ENCODE assay signal across 8 cellular contexts in the genomic region with DNA sequence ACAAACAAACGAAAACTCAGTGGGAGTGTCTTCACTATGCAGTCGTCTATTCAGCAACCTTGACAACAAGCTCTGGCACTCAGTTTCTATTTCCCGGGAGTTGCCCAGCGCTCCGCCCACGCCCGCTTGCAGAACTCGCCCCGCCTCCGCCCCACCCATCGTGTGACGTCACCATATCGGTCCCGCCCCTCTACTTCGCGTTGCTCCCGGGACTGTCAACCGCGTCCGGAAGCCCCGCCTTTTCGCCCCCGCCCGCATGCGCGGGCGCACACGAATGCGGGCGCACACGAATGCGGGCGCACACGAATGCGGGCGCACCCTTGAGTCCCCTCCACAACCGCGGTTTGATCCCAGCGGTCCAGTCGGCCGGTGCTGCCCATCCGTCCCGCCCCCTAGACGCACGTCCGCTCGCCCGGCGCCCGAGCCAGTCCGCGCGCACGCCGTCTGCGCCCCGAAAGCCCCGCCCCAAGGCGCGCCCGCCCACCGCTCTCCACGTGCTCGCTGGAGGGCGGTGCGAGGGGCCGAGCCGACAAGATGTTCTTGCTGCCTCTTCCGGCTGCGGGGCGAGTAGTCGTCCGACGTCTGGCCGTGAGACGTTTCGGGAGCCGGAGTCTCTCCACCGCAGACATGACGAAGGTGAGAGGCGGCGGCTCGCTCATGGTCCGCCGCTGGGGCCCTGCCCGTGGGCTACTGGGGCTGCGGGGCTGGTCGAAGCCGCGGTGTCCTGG. TPM values are rescaled to one million over a fixed set of nuclear protein-coding genes. Genes with fewer than 3 reads are reported as not detected.
DNase-seq lines count a peak whose midpoint lies in the region; ATAC-seq and TF ChIP-seq lines count a peak whose summit lies in the region.

A gene (plus strand): TSS at position 267 of the 728 bp plus-strand sequence. CDS start 268 bp downstream, at position 535.

- H3K27me3 ChIP-seq in smooth muscle cell (ENCODE audit: low read depth) = no peaks in the 10 kb centered on the region

- CTCF ChIA-PET in AG04449 (lab: Yijun Ruan, JAX) (interaction anchor here (1.2 to 2.0 kb wide), 3 partner anchors 14 to 59 kb away, joined by 3 to 10 read pairs (median 3); no protein-coding TSS in a partner anchor), WTC11 (lab: Charles Lee) (interaction anchor here (0.6 to 1.0 kb wide), 4 partner anchors 28 to 240 kb away, joined by 3 to 7 read pairs (median 4); a partner anchor contains a TSS)

- POLR2A ChIA-PET in AG04449 (lab: Yijun Ruan, JAX) = interaction anchor here (1.0 kb wide), 2 partner anchors 10 to 240 kb away, joined by 3 read pairs; no protein-coding TSS in a partner anchor
- POLR2A ChIA-PET in WTC11 (lab: Charles Lee) = interaction anchor here (1.6 kb wide), 1 partner anchor 37 kb away, joined by 5 read pairs; a partner anchor contains a TSS

- ATAC-seq in GM18873 (IDR thresholded peaks at IDR 0.05; ENCODE audit: low FRiP score, unreplicated experiment) (peak; percentile 78), HG03139 (IDR thresholded peaks at IDR 0.05; ENCODE audit: unreplicated experiment) (peak; percentile 78), WTC11 (peak; percentile 90)

- TF ChIP-seq CTCF in AG04449 (IDR thresholded peaks at IDR 0.05; ENCODE audit: insufficient read depth, low read length, missing control alignments) (no peak), WTC11 (IDR thresholded peaks at IDR 0.05) (no peak), cardiac fibroblast (IDR thresholded peaks at IDR 0.05; ENCODE audit: low read depth, low read length) (no peak), smooth muscle cell (IDR thresholded peaks at IDR 0.05; ENCODE audit: borderline replicate concordance, insufficient read depth, poor library complexity, severe bottlenecking) (no peak)

- H3K36me3 Mint-ChIP-seq in WTC11 = peaks cover 5% of the 10 kb centered on the region; the same call in 1 of the 2 replicates

- H3K79me2 ChIP-seq in smooth muscle cell (ENCODE audit: low read depth) = peaks cover 7% of the 10 kb centered on the region

- H3K4me3 Mint-ChIP-seq in WTC11 = peak within 1 kb of the TSS; percentile 80

- H4K20me1 ChIP-seq in smooth muscle cell (ENCODE audit: low read depth) = no peaks in the 10 kb centered on the region

- peaks cover 15% of the 10 kb centered on the region for H3K4me1 Mint-ChIP-seq in WTC11

- 1% methylated on average over 61 of the region's 90 CpGs for WGBS in smooth muscle cell (ENCODE audit: low lambda C conversion rate)

- peak within 1 kb of the TSS; percentile 94 for H3K27ac Mint-ChIP-seq in WTC11

- H3K9ac ChIP-seq in smooth muscle cell (ENCODE audit: low read depth) = peak within 1 kb of the TSS; percentile 86

- H3K27me3 Mint-ChIP-seq in WTC11 (ENCODE audit: low read depth) = peaks cover 6% of the 10 kb centered on the region; the same call in 1 of the 2 replicates

- peaks cover 6% of the 10 kb centered on the region for H3K4me1 ChIP-seq in smooth muscle cell (ENCODE audit: low read depth)

- H3K9me3 Mint-ChIP-seq in WTC11 = no peaks in the 10 kb centered on the region

- H3F3A ChIP-seq in smooth muscle cell (ENCODE audit: low read depth) = no peaks in the 10 kb centered on the region

- H3K4me2 ChIP-seq in smooth muscle cell = peak within 1 kb of the TSS; percentile 91

- H3K27ac ChIP-seq in smooth muscle cell (ENCODE audit: low read depth) = peak within 1 kb of the TSS; percentile 79

- H2AFZ ChIP-seq in smooth muscle cell (ENCODE audit: low read depth) = peak within 1 kb of the TSS; percentile 88

- peak within 1 kb of the TSS; percentile 79 for H3K4me3 ChIP-seq in AG04449 (ENCODE audit: low read depth, low read length)
- H3K4me3 ChIP-seq in cardiac fibroblast (replicated peaks in 1 of 2; ENCODE audit: low read depth in 2 of 2, low read length in 2 of 2) = peak within 1 kb of the TSS; percentile 81
- H3K4me3 ChIP-seq in smooth muscle cell = peak within 1 kb of the TSS; percentile 68

- H3K9me3 ChIP-seq in smooth muscle cell (replicated peaks; ENCODE audit: low read depth) = no peaks in the 10 kb centered on the region

- DNase-seq in AG04449 (ENCODE audit: low read depth, low spot score) (peak; percentile 74), NCI-H2227 (lab: John Stamatoyannopoulos, UW; ENCODE audit: unreplicated experiment) (peak; percentile 95), WTC11 (ENCODE audit: low spot score) (peak; percentile 98), cardiac fibroblast (ENCODE audit: low read depth in 2 of 2) (peak; percentile 97 to 99), iPS-NIHi7 (ENCODE audit: extremely low spot score) (peak; percentile 96), smooth muscle cell (lab: John Stamatoyannopoulos, UW; ENCODE audit: unreplicated experiment) (peak; percentile 97)

- H3K36me3 ChIP-seq in smooth muscle cell (ENCODE audit: low read depth) = no peaks in the 10 kb centered on the region

TF ChIP-seq in WTC11, 78 proteins besides CTCF, POLR2A, EP300 and RAD21 (continues in another document):
- TF ChIP-seq FOXJ3 (CRISPR knock-in tag; IDR thresholded peaks at IDR 0.05; ENCODE audit: borderline replicate concordance) (no peak), NR3C1 (CRISPR knock-in tag; conservative IDR thresholded peaks at IDR 0.05; ENCODE audit: low read depth) (0 out of 2 replicates have a peak, but pooled peaks have one; percentile 84), MXD4 (CRISPR knock-in tag; IDR thresholded peaks at IDR 0.05; ENCODE audit: borderline replicate concordance) (no peak), EMX1 (CRISPR knock-in tag; IDR thresholded peaks at IDR 0.05) (no peak), GTF2I (CRISPR knock-in tag; conservative IDR thresholded peaks at IDR 0.05) (no peak), NFATC4 (CRISPR knock-in tag; IDR thresholded peaks at IDR 0.05) (no peak), NFE2L1 (CRISPR knock-in tag; IDR thresholded peaks at IDR 0.05) (peak; percentile 96), ETV6 (CRISPR knock-in tag; IDR thresholded peaks at IDR 0.05) (peak; percentile 95), ZNF121 (CRISPR knock-in tag; IDR thresholded peaks at IDR 0.05) (no peak)
- TF ChIP-seq, protein P1, sequence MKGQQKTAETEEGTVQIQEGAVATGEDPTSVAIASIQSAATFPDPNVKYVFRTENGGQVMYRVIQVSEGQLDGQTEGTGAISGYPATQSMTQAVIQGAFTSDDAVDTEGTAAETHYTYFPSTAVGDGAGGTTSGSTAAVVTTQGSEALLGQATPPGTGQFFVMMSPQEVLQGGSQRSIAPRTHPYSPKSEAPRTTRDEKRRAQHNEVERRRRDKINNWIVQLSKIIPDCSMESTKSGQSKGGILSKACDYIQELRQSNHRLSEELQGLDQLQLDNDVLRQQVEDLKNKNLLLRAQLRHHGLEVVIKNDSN (CRISPR knock-in tag; IDR thresholded peaks at IDR 0.05) = peak; percentile 83
- TF ChIP-seq, protein P2, sequence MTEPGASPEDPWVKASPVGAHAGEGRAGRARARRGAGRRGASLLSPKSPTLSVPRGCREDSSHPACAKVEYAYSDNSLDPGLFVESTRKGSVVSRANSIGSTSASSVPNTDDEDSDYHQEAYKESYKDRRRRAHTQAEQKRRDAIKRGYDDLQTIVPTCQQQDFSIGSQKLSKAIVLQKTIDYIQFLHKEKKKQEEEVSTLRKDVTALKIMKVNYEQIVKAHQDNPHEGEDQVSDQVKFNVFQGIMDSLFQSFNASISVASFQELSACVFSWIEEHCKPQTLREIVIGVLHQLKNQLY (CRISPR knock-in tag; IDR thresholded peaks at IDR 0.05) = no peak
- TF ChIP-seq, protein P3, sequence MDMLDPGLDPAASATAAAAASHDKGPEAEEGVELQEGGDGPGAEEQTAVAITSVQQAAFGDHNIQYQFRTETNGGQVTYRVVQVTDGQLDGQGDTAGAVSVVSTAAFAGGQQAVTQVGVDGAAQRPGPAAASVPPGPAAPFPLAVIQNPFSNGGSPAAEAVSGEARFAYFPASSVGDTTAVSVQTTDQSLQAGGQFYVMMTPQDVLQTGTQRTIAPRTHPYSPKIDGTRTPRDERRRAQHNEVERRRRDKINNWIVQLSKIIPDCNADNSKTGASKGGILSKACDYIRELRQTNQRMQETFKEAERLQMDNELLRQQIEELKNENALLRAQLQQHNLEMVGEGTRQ (CRISPR knock-in tag; IDR thresholded peaks at IDR 0.05) = peak; percentile 89
- TF ChIP-seq, protein P4, sequence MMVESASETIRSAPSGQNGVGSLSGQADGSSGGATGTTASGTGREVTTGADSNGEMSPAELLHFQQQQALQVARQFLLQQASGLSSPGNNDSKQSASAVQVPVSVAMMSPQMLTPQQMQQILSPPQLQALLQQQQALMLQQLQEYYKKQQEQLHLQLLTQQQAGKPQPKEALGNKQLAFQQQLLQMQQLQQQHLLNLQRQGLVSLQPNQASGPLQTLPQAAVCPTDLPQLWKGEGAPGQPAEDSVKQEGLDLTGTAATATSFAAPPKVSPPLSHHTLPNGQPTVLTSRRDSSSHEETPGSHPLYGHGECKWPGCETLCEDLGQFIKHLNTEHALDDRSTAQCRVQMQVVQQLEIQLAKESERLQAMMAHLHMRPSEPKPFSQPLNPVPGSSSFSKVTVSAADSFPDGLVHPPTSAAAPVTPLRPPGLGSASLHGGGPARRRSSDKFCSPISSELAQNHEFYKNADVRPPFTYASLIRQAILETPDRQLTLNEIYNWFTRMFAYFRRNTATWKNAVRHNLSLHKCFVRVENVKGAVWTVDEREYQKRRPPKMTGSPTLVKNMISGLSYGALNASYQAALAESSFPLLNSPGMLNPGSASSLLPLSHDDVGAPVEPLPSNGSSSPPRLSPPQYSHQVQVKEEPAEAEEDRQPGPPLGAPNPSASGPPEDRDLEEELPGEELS (CRISPR knock-in tag; IDR thresholded peaks at IDR 0.05) = peak; percentile 98
- TF ChIP-seq, protein P5, sequence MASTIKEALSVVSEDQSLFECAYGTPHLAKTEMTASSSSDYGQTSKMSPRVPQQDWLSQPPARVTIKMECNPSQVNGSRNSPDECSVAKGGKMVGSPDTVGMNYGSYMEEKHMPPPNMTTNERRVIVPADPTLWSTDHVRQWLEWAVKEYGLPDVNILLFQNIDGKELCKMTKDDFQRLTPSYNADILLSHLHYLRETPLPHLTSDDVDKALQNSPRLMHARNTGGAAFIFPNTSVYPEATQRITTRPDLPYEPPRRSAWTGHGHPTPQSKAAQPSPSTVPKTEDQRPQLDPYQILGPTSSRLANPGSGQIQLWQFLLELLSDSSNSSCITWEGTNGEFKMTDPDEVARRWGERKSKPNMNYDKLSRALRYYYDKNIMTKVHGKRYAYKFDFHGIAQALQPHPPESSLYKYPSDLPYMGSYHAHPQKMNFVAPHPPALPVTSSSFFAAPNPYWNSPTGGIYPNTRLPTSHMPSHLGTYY (CRISPR knock-in tag; IDR thresholded peaks at IDR 0.05) = no peak

RNA-seq across cellular contexts. Expression of the gene that starts here (rescaled TPM):
- 46.6 to 52.7 TPM (median 48.4 TPM) in 3 replicates for total RNA-seq in WTC11 (2021)
- 29.1 and 42.9 TPM in 2 replicates for total RNA-seq in smooth muscle cell
- 37.6 and 38.6 TPM in 2 replicates for polyA plus RNA-seq in smooth muscle cell

Comparison
In these comparisons a context has a peak if more than half of its experiments do, and no peak if none do; other contexts are left out.
1. Peak in every context shown above with its lines: DNase-seq, ATAC-seq, H3K4me3 ChIP-seq and H3K27ac ChIP-seq.